Comparison of ENCODE assay signal across 2 cellular contexts in the genomic region with DNA sequence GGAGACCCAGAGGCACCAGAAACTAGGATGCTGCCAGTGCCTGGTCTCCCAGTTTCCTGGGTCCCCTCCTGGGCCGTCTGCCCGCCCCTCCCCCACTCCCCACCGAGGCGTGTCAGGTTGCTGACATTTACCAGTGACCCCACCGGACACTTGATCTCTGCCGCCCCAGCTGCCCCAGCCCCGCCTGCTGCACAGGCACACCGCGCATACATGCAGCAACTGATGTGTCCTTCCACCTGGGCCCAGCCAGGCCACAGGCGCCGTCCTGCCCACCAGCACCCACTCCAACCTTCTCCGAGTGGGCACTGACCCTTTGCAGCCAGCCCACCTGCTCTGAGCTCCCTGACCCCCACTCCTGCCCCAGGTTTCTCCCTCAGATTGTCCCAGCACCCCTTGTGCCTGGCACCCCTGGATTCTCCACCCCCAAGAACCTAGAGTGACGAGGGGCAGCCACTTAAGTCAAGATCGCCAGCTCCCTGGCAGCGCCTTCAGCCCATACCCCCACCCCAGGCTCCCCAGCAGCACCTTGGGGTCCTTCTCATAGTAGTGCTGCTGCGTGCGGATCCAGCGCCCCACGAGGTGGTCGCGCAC.
TF ChIP-seq lines count a peak whose summit lies in the region.

No MANE protein-coding gene starts in this region.

TF ChIP-seq in SK-N-SH, 30 proteins besides CTCF, POLR2A, EP300 and RAD21 (continued from another document):
- TF ChIP-seq YY1 (IDR thresholded peaks at IDR 0.05; ENCODE audit: low read depth) (no peak), POLR2AphosphoS5 (IDR thresholded peaks at IDR 0.05; ENCODE audit: low read depth, low read length) (no peak)

TF ChIP-seq in SK-N-SH treated with all-trans-retinoic acid at 6 μM for 48 hours, 23 proteins besides CTCF, POLR2A, EP300 and RAD21 (continued from another document):
- TF ChIP-seq, protein P1, sequence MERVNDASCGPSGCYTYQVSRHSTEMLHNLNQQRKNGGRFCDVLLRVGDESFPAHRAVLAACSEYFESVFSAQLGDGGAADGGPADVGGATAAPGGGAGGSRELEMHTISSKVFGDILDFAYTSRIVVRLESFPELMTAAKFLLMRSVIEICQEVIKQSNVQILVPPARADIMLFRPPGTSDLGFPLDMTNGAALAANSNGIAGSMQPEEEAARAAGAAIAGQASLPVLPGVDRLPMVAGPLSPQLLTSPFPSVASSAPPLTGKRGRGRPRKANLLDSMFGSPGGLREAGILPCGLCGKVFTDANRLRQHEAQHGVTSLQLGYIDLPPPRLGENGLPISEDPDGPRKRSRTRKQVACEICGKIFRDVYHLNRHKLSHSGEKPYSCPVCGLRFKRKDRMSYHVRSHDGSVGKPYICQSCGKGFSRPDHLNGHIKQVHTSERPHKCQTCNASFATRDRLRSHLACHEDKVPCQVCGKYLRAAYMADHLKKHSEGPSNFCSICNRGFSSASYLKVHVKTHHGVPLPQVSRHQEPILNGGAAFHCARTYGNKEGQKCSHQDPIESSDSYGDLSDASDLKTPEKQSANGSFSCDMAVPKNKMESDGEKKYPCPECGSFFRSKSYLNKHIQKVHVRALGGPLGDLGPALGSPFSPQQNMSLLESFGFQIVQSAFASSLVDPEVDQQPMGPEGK (CRISPR knock-in tag; IDR thresholded peaks at IDR 0.05; ENCODE audit: borderline replicate concordance) = no peak
- no peak for TF ChIP-seq ZNF565 (CRISPR knock-in tag; conservative IDR thresholded peaks at IDR 0.05; ENCODE audit: low read depth)
- TF ChIP-seq TCF4 (CRISPR knock-in tag; IDR thresholded peaks at IDR 0.05; ENCODE audit: borderline replicate concordance) = no peak
- TF ChIP-seq, protein P2, sequence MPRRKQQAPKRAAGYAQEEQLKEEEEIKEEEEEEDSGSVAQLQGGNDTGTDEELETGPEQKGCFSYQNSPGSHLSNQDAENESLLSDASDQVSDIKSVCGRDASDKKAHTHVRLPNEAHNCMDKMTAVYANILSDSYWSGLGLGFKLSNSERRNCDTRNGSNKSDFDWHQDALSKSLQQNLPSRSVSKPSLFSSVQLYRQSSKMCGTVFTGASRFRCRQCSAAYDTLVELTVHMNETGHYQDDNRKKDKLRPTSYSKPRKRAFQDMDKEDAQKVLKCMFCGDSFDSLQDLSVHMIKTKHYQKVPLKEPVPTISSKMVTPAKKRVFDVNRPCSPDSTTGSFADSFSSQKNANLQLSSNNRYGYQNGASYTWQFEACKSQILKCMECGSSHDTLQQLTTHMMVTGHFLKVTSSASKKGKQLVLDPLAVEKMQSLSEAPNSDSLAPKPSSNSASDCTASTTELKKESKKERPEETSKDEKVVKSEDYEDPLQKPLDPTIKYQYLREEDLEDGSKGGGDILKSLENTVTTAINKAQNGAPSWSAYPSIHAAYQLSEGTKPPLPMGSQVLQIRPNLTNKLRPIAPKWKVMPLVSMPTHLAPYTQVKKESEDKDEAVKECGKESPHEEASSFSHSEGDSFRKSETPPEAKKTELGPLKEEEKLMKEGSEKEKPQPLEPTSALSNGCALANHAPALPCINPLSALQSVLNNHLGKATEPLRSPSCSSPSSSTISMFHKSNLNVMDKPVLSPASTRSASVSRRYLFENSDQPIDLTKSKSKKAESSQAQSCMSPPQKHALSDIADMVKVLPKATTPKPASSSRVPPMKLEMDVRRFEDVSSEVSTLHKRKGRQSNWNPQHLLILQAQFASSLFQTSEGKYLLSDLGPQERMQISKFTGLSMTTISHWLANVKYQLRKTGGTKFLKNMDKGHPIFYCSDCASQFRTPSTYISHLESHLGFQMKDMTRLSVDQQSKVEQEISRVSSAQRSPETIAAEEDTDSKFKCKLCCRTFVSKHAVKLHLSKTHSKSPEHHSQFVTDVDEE (CRISPR knock-in tag; IDR thresholded peaks at IDR 0.05) = no peak
- TF ChIP-seq ZC3H10 (CRISPR knock-in tag; IDR thresholded peaks at IDR 0.05) = no peak
